Comparison of ENCODE assay signal across 8 cellular contexts in the genomic region with DNA sequence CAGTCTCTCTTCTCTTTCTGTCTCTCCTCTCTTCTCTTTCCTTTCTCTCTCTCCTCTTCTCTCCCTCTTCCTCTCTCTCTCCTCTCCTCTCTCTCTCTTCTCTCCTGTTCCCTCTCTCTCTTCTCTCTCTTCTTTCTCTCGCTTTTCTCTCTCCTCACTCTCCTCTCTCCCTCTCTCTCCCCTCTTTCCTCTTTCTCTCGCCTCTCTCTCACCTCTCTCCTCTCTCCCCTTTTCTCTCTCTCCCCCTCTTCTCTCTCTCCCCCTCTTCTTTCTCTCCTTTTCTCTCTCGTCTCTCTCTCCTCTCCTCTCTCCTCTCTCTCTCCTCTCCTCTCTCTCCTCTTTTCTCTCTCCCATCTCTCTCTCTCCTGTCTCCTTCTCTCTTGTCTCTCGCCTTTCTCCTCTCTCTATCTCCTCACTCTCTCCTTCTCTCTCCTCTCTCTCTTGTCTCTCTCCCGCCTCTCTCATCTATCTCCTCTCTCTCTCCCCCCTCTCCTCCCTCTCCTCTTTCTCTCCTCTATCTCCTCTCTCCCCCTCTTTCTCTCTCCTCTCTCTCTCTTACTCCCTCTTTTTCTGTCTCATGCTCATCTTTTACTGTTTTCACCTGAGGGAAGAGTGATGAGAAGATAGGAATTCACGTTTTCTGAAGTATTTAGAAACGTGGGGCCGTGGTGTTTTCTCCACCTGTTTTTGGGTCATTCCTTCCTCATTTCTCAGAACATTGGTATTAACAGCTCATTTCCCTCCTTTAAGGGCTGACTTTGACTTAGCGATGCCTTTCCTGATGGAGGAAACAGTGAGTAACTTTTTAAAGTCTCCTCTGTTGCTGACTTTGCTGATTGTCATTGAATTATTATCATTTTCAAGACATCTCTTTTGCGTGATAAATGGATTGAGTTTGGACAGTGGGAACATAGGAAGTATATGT.
DNase-seq lines count a peak whose midpoint lies in the region; ATAC-seq, FAIRE-seq and TF ChIP-seq lines count a peak whose summit lies in the region.

No MANE protein-coding gene starts in this region.

- peak overlapping the region; percentile 82 for H3K4me3 Mint-ChIP-seq in activated CD8-positive, alpha-beta memory T cell treated with anti-CD3 and anti-CD28 coated beads, Interleukin-2, amount 10 ng/mL, durations not matched to agents 7 days and 5 days
- peak overlapping the region; percentile 95 for H3K4me3 Mint-ChIP-seq in activated T-helper 2 cell treated with anti-CD3 and anti-CD28 coated beads, Interferon-gamma antibody, Interleukin-2, Interleukin-4, amounts not matched to agents 10 μg/mL and 5 μg/mL and 100 μg/mL, durations not matched to agents 14 hours and 24 hours and 36 hours (ENCODE audit: low read depth)

- no peaks in the 10 kb centered on the region for H3K9me3 Mint-ChIP-seq in activated CD8-positive, alpha-beta memory T cell treated with anti-CD3 and anti-CD28 coated beads, Interleukin-2, amount 10 ng/mL, durations not matched to agents 7 days and 5 days (ENCODE audit: low read depth)
- no peaks in the 10 kb centered on the region for H3K9me3 Mint-ChIP-seq in activated T-helper 2 cell treated with anti-CD3 and anti-CD28 coated beads, Interferon-gamma antibody, Interleukin-2, Interleukin-4, amounts not matched to agents 10 μg/mL and 5 μg/mL and 100 μg/mL, durations not matched to agents 14 hours and 24 hours and 36 hours

- no peak for ATAC-seq in activated CD8-positive, alpha-beta memory T cell treated with anti-CD3 and anti-CD28 coated beads, Interleukin-2, amount 10 ng/mL, durations not matched to agents 7 days and 5 days

- CTCF ChIA-PET in activated CD8-positive, alpha-beta memory T cell treated with anti-CD3 and anti-CD28 coated beads, Interleukin-2, amount 10 ng/mL, durations not matched to agents 7 days and 5 days (lab: Charles Lee): no interaction called here

- no peak for TF ChIP-seq CTCF in suprapubic skin (IDR thresholded peaks at IDR 0.05)
- TF ChIP-seq CTCF in D721Med (IDR thresholded peaks at IDR 0.05; ENCODE audit: insufficient read depth, missing control alignments): no peak

- no peaks in the 10 kb centered on the region for H3K27me3 Mint-ChIP-seq in activated CD8-positive, alpha-beta memory T cell treated with anti-CD3 and anti-CD28 coated beads, Interleukin-2, amount 10 ng/mL, durations not matched to agents 7 days and 5 days
- H3K27me3 Mint-ChIP-seq in activated T-helper 2 cell treated with anti-CD3 and anti-CD28 coated beads, Interferon-gamma antibody, Interleukin-2, Interleukin-4, amounts not matched to agents 10 μg/mL and 5 μg/mL and 100 μg/mL, durations not matched to agents 14 hours and 24 hours and 36 hours (ENCODE audit: low read depth): no peaks in the 10 kb centered on the region

- no peak for TF ChIP-seq POLR2A in suprapubic skin (IDR thresholded peaks at IDR 0.05)

- H3K4me1 ChIP-seq in suprapubic skin: peaks cover 36% of the 10 kb centered on the region

- H3K36me3 ChIP-seq in suprapubic skin: peaks cover 4% of the 10 kb centered on the region

- H3K27ac ChIP-seq in suprapubic skin: no peak overlapping the region

- intact Hi-C loops in activated T-helper 2 cell treated with anti-CD3 and anti-CD28 coated beads, Interferon-gamma antibody, Interleukin-2, Interleukin-4, amounts not matched to agents 10 μg/mL and 5 μg/mL and 100 μg/mL, durations not matched to agents 14 hours and 24 hours and 36 hours (cut with micrococcal nuclease): no loop called here

- H3K4me3 ChIP-seq in suprapubic skin: peak overlapping the region; percentile 83

- no peaks in the 10 kb centered on the region for H3K9me3 ChIP-seq in suprapubic skin

- peak overlapping the region; percentile 38 for H3K27ac Mint-ChIP-seq in activated CD8-positive, alpha-beta memory T cell treated with anti-CD3 and anti-CD28 coated beads, Interleukin-2, amount 10 ng/mL, durations not matched to agents 7 days and 5 days
- H3K27ac Mint-ChIP-seq in activated T-helper 2 cell treated with anti-CD3 and anti-CD28 coated beads, Interferon-gamma antibody, Interleukin-2, Interleukin-4, amounts not matched to agents 10 μg/mL and 5 μg/mL and 100 μg/mL, durations not matched to agents 14 hours and 24 hours and 36 hours: peak overlapping the region; percentile 77

- FAIRE-seq in D721Med (lab: Jason Lieb, UNC): no peak

- DNase-seq in activated CD8-positive, alpha-beta memory T cell treated with anti-CD3 and anti-CD28 coated beads, Interleukin-2, amount 10 ng/mL, durations not matched to agents 7 days and 5 days: peak; percentile 27
- no peak for DNase-seq in activated CD8-positive, alpha-beta memory T cell treated with anti-CD3 and anti-CD28 coated beads, Interleukin-2, amount 50 U/mL, for 48 hours
- DNase-seq in activated T-helper 2 cell treated with anti-CD3 and anti-CD28 coated beads, Interferon-gamma antibody, Interleukin-2, Interleukin-4, amounts not matched to agents 10 μg/mL and 5 μg/mL and 100 μg/mL, durations not matched to agents 14 hours and 24 hours and 36 hours (ENCODE audit: low spot score): no peak
- DNase-seq in iris pigment epithelial cell (ENCODE audit: low read depth) (peak; percentile 23), suprapubic skin (ENCODE audit: low spot score in 2 of 2) (no peak), COLO668 (lab: John Stamatoyannopoulos, UW; ENCODE audit: unreplicated experiment) (no peak), D721Med (ENCODE audit: insufficient read length, low spot score) (no peak), NCI-H2107 (lab: John Stamatoyannopoulos, UW) (no peak)

- WGBS in suprapubic skin: 31% methylated on average over 10 of the region's 10 CpGs

- peaks cover 47% of the 10 kb centered on the region for H3K36me3 Mint-ChIP-seq in activated CD8-positive, alpha-beta memory T cell treated with anti-CD3 and anti-CD28 coated beads, Interleukin-2, amount 10 ng/mL, durations not matched to agents 7 days and 5 days
- H3K36me3 Mint-ChIP-seq in activated T-helper 2 cell treated with anti-CD3 and anti-CD28 coated beads, Interferon-gamma antibody, Interleukin-2, Interleukin-4, amounts not matched to agents 10 μg/mL and 5 μg/mL and 100 μg/mL, durations not matched to agents 14 hours and 24 hours and 36 hours (ENCODE audit: low read depth): peaks cover 59% of the 10 kb centered on the region

- no peak for TF ChIP-seq EP300 in suprapubic skin (IDR thresholded peaks at IDR 0.05)

- H3K27me3 ChIP-seq in suprapubic skin: no peaks in the 10 kb centered on the region

- peaks cover 48% of the 10 kb centered on the region for H3K4me1 Mint-ChIP-seq in activated CD8-positive, alpha-beta memory T cell treated with anti-CD3 and anti-CD28 coated beads, Interleukin-2, amount 10 ng/mL, durations not matched to agents 7 days and 5 days
- peaks cover 39% of the 10 kb centered on the region for H3K4me1 Mint-ChIP-seq in activated T-helper 2 cell treated with anti-CD3 and anti-CD28 coated beads, Interferon-gamma antibody, Interleukin-2, Interleukin-4, amounts not matched to agents 10 μg/mL and 5 μg/mL and 100 μg/mL, durations not matched to agents 14 hours and 24 hours and 36 hours (ENCODE audit: low read depth)

Comparison
In these comparisons a context has a peak if more than half of its experiments do, and no peak if none do; other contexts are left out.
1. DNase-seq: peak in activated CD8-positive, alpha-beta memory T cell treated with anti-CD3 and anti-CD28 coated beads, Interleukin-2, amount 10 ng/mL, durations not matched to agents 7 days and 5 days (single experiment) and iris pigment epithelial cell (single experiment); none in activated CD8-positive, alpha-beta memory T cell treated with anti-CD3 and anti-CD28 coated beads, Interleukin-2, amount 50 U/mL, for 48 hours (single experiment), activated T-helper 2 cell treated with anti-CD3 and anti-CD28 coated beads, Interferon-gamma antibody, Interleukin-2, Interleukin-4, amounts not matched to agents 10 μg/mL and 5 μg/mL and 100 μg/mL, durations not matched to agents 14 hours and 24 hours and 36 hours (single experiment), suprapubic skin (0 of 2), COLO668 (single experiment), D721Med (single experiment) and NCI-H2107 (single experiment).